ENCODE assay signal across 11 cellular contexts in the genomic region with DNA sequence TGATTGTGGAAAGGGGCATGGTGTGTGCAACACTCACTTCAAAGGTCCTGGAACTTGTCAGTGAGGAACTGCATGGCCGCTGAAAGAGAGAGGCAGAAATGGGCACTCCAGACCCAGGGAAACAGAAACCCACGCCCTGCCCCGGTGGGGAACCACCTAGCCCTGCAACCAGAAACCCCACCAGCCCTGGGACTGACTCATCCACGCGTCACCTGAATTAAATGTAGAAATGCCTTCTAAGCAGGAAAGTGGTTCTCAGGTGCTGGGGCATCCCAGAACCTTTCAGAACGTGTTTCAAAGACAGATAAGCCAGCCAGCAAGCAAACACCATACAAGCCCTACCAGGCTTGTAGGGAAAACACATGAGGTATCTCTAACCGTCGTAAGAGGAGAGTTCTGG. TPM values are rescaled to one million over a fixed set of nuclear protein-coding genes. Genes with fewer than 3 reads are reported as not detected.
DNase-seq lines count a peak whose midpoint lies in the region; ATAC-seq and TF ChIP-seq lines count a peak whose summit lies in the region.
"Not testable (repeated sequence)": the region's sequence is repeated elsewhere in the genome, so short reads cannot be mapped to it uniquely, and the experiment has no call there.
"Had no signal": no experiment of that assay in that cellular context is flagged by ENCODE, and none has a peak within 500 bp of the region (broad histone marks: within the 10 kb centered on the region; RNA-seq: fewer than 3 reads in every experiment).

No MANE protein-coding gene starts in this region.

- intact Hi-C loops in Calu3 (cut with micrococcal nuclease; ENCODE audit: unreplicated experiment): not testable (repeated sequence)

- ATAC-seq in activated T-cell treated with anti-CD3 and anti-CD28 coated beads, Interleukin-2, amount 50 U/mL, for 72 hours (replicated peaks in 1 of 2): peak; percentile 71 to 73
- ATAC-seq in stimulated activated naive B cell treated with anti-CD40 and anti-IgM and Interleukin-4, amounts not matched to agents 10 μg/mL and 1 μg/mL and 100 μg/mL, for 72 hours (replicated peaks): peak; percentile 58 to 69

- H3K36me3 Mint-ChIP-seq in Calu3 (ENCODE audit: insufficient read depth, unreplicated experiment); activated CD4-positive, alpha-beta memory T cell treated with anti-CD3 and anti-CD28 coated beads, Interleukin-2, amount 10 ng/mL, durations not matched to agents 7 days and 5 days (ENCODE audit: low read depth); activated T-cell treated with anti-CD3 and anti-CD28 coated beads, Interleukin-2, amount 50 U/mL, for 72 hours (ENCODE audit: insufficient read depth in 2 of 2); stimulated activated naive B cell treated with anti-CD40 and anti-IgM and Interleukin-4, amounts not matched to agents 10 μg/mL and 1 μg/mL and 100 μg/mL, for 72 hours: not testable (repeated sequence)

- H3K4me1 Mint-ChIP-seq in Calu3 (ENCODE audit: low read depth, unreplicated experiment): not testable (repeated sequence)
- peaks cover 19% of the 10 kb centered on the region for H3K4me1 Mint-ChIP-seq in activated CD4-positive, alpha-beta memory T cell treated with anti-CD3 and anti-CD28 coated beads, Interleukin-2, amount 10 ng/mL, durations not matched to agents 7 days and 5 days
- peaks cover 19% of the 10 kb centered on the region for H3K4me1 Mint-ChIP-seq in activated T-cell treated with anti-CD3 and anti-CD28 coated beads, Interleukin-2, amount 50 U/mL, for 72 hours (ENCODE audit: low read depth)
- peaks cover 19 to 21% of the 10 kb centered on the region in 2 donors for H3K4me1 Mint-ChIP-seq in stimulated activated naive B cell treated with anti-CD40 and anti-IgM and Interleukin-4, amounts not matched to agents 10 μg/mL and 1 μg/mL and 100 μg/mL, for 72 hours

- H3K27me3 Mint-ChIP-seq in Calu3 (ENCODE audit: unreplicated experiment); activated CD4-positive, alpha-beta memory T cell treated with anti-CD3 and anti-CD28 coated beads, Interleukin-2, amount 10 ng/mL, durations not matched to agents 7 days and 5 days; stimulated activated naive B cell treated with anti-CD40 and anti-IgM and Interleukin-4, amounts not matched to agents 10 μg/mL and 1 μg/mL and 100 μg/mL, for 72 hours: not testable (repeated sequence)
- peaks cover 34% of the 10 kb centered on the region for H3K27me3 Mint-ChIP-seq in activated T-cell treated with anti-CD3 and anti-CD28 coated beads, Interleukin-2, amount 50 U/mL, for 72 hours (ENCODE audit: low read depth)

- H3K4me3 Mint-ChIP-seq in Calu3 (ENCODE audit: low read depth, unreplicated experiment); activated CD4-positive, alpha-beta memory T cell treated with anti-CD3 and anti-CD28 coated beads, Interleukin-2, amount 10 ng/mL, durations not matched to agents 7 days and 5 days: not testable (repeated sequence)
- peak overlapping the region; percentile 81 to 83 for H3K4me3 Mint-ChIP-seq in activated T-cell treated with anti-CD3 and anti-CD28 coated beads, Interleukin-2, amount 50 U/mL, for 72 hours
- H3K4me3 Mint-ChIP-seq in stimulated activated naive B cell treated with anti-CD40 and anti-IgM and Interleukin-4, amounts not matched to agents 10 μg/mL and 1 μg/mL and 100 μg/mL, for 72 hours: peak overlapping the region in 1 of 2 donors; percentile 14

- H3K27ac Mint-ChIP-seq in Calu3 (ENCODE audit: unreplicated experiment); activated CD4-positive, alpha-beta memory T cell treated with anti-CD3 and anti-CD28 coated beads, Interleukin-2, amount 10 ng/mL, durations not matched to agents 7 days and 5 days; activated T-cell treated with anti-CD3 and anti-CD28 coated beads, Interleukin-2, amount 50 U/mL, for 72 hours; stimulated activated naive B cell treated with anti-CD40 and anti-IgM and Interleukin-4, amounts not matched to agents 10 μg/mL and 1 μg/mL and 100 μg/mL, for 72 hours: not testable (repeated sequence)

- POLR2A ChIA-PET in activated CD4-positive, alpha-beta memory T cell treated with anti-CD3 and anti-CD28 coated beads, Interleukin-2, amount 10 ng/mL, durations not matched to agents 7 days and 5 days (lab: Charles Lee): not testable (repeated sequence)

- H3K9me3 Mint-ChIP-seq in Calu3 (ENCODE audit: low read depth, unreplicated experiment); activated CD4-positive, alpha-beta memory T cell treated with anti-CD3 and anti-CD28 coated beads, Interleukin-2, amount 10 ng/mL, durations not matched to agents 7 days and 5 days; activated T-cell treated with anti-CD3 and anti-CD28 coated beads, Interleukin-2, amount 50 U/mL, for 72 hours; stimulated activated naive B cell treated with anti-CD40 and anti-IgM and Interleukin-4, amounts not matched to agents 10 μg/mL and 1 μg/mL and 100 μg/mL, for 72 hours: not testable (repeated sequence)

- DNase-seq in Calu3: peak; percentile 15
- peak in 3 of 5 experiments; percentile 15 to 52 (median 47) for DNase-seq in T-helper 2 cell
- peak; percentile 59 for DNase-seq in activated CD4-positive, alpha-beta memory T cell treated with anti-CD3 and anti-CD28 coated beads, Interleukin-2, amount 10 ng/mL, durations not matched to agents 7 days and 5 days
- peak; percentile 65 to 75 for DNase-seq in activated T-cell treated with anti-CD3 and anti-CD28 coated beads, Interleukin-2, amount 50 U/mL, for 72 hours
- peak; percentile 24 for DNase-seq in activated naive CD8-positive, alpha-beta T cell treated with anti-CD3 and anti-CD28 coated beads, Interleukin-2, amount 50 U/mL, for 16 hours (ENCODE audit: low read depth, low spot score)
- peak; percentile 34 for DNase-seq in kidney tubule cell (ENCODE audit: low spot score)
- DNase-seq in stimulated activated CD4-positive, alpha-beta T cell treated with anti-CD3 and anti-CD28 coated beads, Interleukin-4, amount 100 ng/mL, for 4 hours: peak; percentile 45 to 70
- peak; percentile 51 for DNase-seq in stimulated activated naive B cell treated with anti-CD40 and anti-IgM and Interleukin-4, amounts not matched to agents 10 μg/mL and 1 μg/mL and 100 μg/mL, for 72 hours

- TF ChIP-seq CTCF in Calu3 (IDR thresholded peaks at IDR 0.05; ENCODE audit: unreplicated experiment): not testable (repeated sequence)

- BruUV-seq in Calu3 (replicated peaks; lab: Mats Ljungman, UMichigan): not testable (repeated sequence)

- CTCF ChIA-PET in Calu3 (lab: Charles Lee): not testable (repeated sequence)
- CTCF ChIA-PET in activated CD4-positive, alpha-beta memory T cell treated with anti-CD3 and anti-CD28 coated beads, Interleukin-2, amount 10 ng/mL, durations not matched to agents 7 days and 5 days (lab: Charles Lee): interaction anchor here (0.9 kb wide), 1 partner anchor 57 kb away, joined by 3 read pairs; no protein-coding TSS in a partner anchor

RNA-seq across cellular contexts. Expression of gene CXCR3, which starts 44.9 kb away (rescaled TPM):
- total RNA-seq in Calu3 (2022): not detected in 2 replicates
- total RNA-seq in activated CD4-positive, alpha-beta memory T cell treated with anti-CD3 and anti-CD28 coated beads, Interleukin-2, amount 10 ng/mL, durations not matched to agents 7 days and 5 days: 10 to 100 TPM; 84.9 to 85.7 TPM
- 10 to 100 TPM in 1 of 2 donors, 1 to 10 TPM in 1; 8.8 to 14.6 TPM for total RNA-seq in activated T-cell treated with anti-CD3 and anti-CD28 coated beads, Interleukin-2, amount 50 U/mL, for 72 hours
- total RNA-seq: A673, dermis blood vessel endothelial cell, gastrocnemius medialis had no signal

RNA-seq across cellular contexts. Expression of gene CXorf49, which starts 54.8 kb away (rescaled TPM):
- 0.76 and 2.0 TPM in 2 replicates for total RNA-seq in Calu3 (2022)
- not detected for total RNA-seq in activated CD4-positive, alpha-beta memory T cell treated with anti-CD3 and anti-CD28 coated beads, Interleukin-2, amount 10 ng/mL, durations not matched to agents 7 days and 5 days
- total RNA-seq in activated T-cell treated with anti-CD3 and anti-CD28 coated beads, Interleukin-2, amount 50 U/mL, for 72 hours: not detected
- total RNA-seq: A673, dermis blood vessel endothelial cell, gastrocnemius medialis had no signal

Comparison
In these comparisons a context has a peak if more than half of its experiments do, and no peak if none do; other contexts are left out.
1. Peak in every context shown above with its lines: DNase-seq and ATAC-seq.
2. DNase-seq: peak in every context shown above with its lines; median percentile 70 in activated T-cell treated with anti-CD3 and anti-CD28 coated beads, Interleukin-2, amount 50 U/mL, for 72 hours; 59 in activated CD4-positive, alpha-beta memory T cell treated with anti-CD3 and anti-CD28 coated beads, Interleukin-2, amount 10 ng/mL, durations not matched to agents 7 days and 5 days; 58 in stimulated activated CD4-positive, alpha-beta T cell treated with anti-CD3 and anti-CD28 coated beads, Interleukin-4, amount 100 ng/mL, for 4 hours; 51 in stimulated activated naive B cell treated with anti-CD40 and anti-IgM and Interleukin-4, amounts not matched to agents 10 μg/mL and 1 μg/mL and 100 μg/mL, for 72 hours; 47 in T-helper 2 cell; 34 in kidney tubule cell; 24 in activated naive CD8-positive, alpha-beta T cell treated with anti-CD3 and anti-CD28 coated beads, Interleukin-2, amount 50 U/mL, for 16 hours; 15 in Calu3.